1 cellular context compared by ENCODE assay signal in the genomic region with DNA sequence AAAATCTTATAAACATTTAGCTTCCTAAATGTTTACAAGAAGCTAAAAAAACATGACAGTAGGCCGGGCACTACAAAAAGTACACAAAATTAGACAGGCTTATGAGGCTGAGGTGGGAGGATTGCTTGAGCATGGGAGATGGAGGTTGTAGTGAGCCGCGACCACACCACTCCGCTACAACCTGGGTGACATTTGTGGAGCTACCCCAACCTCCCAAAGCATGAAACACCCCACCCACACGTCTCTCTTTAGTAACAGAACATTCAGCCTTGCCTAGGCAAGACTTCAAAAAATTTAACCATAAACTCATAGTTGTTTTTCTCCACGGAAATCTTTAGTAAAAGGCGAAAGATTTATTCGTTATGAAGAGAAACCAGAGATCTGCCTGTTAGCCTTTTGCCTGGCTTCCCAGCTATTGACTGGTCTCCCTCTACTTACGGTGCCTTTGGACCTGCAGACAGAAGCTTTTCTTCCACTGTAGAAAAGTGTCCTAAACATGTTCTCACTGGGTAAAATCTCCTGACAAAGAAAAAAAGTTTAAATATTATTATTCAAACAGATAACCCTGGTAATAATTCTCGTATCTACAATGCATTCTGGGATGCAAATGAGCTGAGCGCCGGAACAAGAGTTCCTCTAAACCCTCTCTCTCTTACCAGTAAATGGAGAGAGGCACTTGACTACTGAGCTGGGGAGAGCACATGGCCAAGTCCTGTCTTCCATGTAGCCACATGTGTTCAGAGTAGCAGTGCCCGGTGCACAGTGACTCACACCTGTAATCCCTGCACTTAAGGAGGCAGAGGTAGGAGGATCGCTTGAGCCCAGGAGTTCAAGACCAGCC.
TF ChIP-seq lines count a peak whose summit lies in the region.

No MANE protein-coding gene starts in this region.

TF ChIP-seq in HepG2, 621 proteins besides CTCF, POLR2A, EP300 and RAD21 (continued from another document and continues in another):
- TF ChIP-seq NFATC3 (CRISPR knock-in tag; IDR thresholded peaks at IDR 0.05) (0 out of 2 replicates have a peak, but pooled peaks have one; percentile 43), ZNF460 (CRISPR knock-in tag; IDR thresholded peaks at IDR 0.05; ENCODE audit: borderline replicate concordance) (no peak), ZNF160 (CRISPR knock-in tag; IDR thresholded peaks at IDR 0.05) (peak; percentile 74; the same call in 1 of the 2 replicates), ZNF670 (CRISPR knock-in tag; IDR thresholded peaks at IDR 0.05; ENCODE audit: borderline replicate concordance) (no peak), ZNF781 (CRISPR knock-in tag; IDR thresholded peaks at IDR 0.05; ENCODE audit: borderline replicate concordance, not compliant biosample characterization) (peak; percentile 76), RCOR2 (CRISPR knock-in tag; IDR thresholded peaks at IDR 0.05) (0 out of 2 replicates have a peak, but pooled peaks have one; percentile 21), ZNF367 (CRISPR knock-in tag; IDR thresholded peaks at IDR 0.05; ENCODE audit: borderline replicate concordance) (no peak), ZFP90 (CRISPR knock-in tag; IDR thresholded peaks at IDR 0.05; ENCODE audit: borderline replicate concordance) (no peak), ERF (CRISPR knock-in tag; IDR thresholded peaks at IDR 0.05) (peak; percentile 51), ZNF124 (CRISPR knock-in tag; IDR thresholded peaks at IDR 0.05) (peak; percentile 95), MEIS1 (CRISPR knock-in tag; IDR thresholded peaks at IDR 0.05; ENCODE audit: borderline replicate concordance) (no peak), ZNF468 (CRISPR knock-in tag; IDR thresholded peaks at IDR 0.05) (no peak), ARID2 (CRISPR knock-in tag; IDR thresholded peaks at IDR 0.05; ENCODE audit: borderline replicate concordance) (no peak), PAF1 (CRISPR knock-in tag; IDR thresholded peaks at IDR 0.05) (no peak), JUND (CRISPR knock-in tag; IDR thresholded peaks at IDR 0.05) (peak; percentile 25; the same call in 1 of the 2 replicates), CREM (IDR thresholded peaks at IDR 0.05) (peak; percentile 82), CREM (CRISPR knock-in tag; IDR thresholded peaks at IDR 0.05) (no peak), MED13 (CRISPR knock-in tag; IDR thresholded peaks at IDR 0.05) (peak; percentile 60; the same call in 1 of the 2 replicates), ZNF354B (CRISPR knock-in tag; IDR thresholded peaks at IDR 0.05) (no peak), ZNF180 (CRISPR knock-in tag; IDR thresholded peaks at IDR 0.05; ENCODE audit: borderline replicate concordance, low read depth) (peak; percentile 89; the same call in 1 of the 2 replicates), NR3C1 (CRISPR knock-in tag; IDR thresholded peaks at IDR 0.05) (no peak), MXI1 (IDR thresholded peaks at IDR 0.05; ENCODE audit: borderline replicate concordance, low read depth, low read length) (peak; percentile 61; the same call in 2 of the 3 replicates), CEBPG (CRISPR knock-in tag; IDR thresholded peaks at IDR 0.05) (peak; percentile 67), NCOA2 (CRISPR knock-in tag; IDR thresholded peaks at IDR 0.05) (peak; percentile 83), KDM2A (CRISPR knock-in tag; IDR thresholded peaks at IDR 0.05; ENCODE audit: borderline replicate concordance, low read depth) (0 out of 2 replicates have a peak, but pooled peaks have one; percentile 13), ATAD3A (CRISPR knock-in tag; IDR thresholded peaks at IDR 0.05) (no peak), RORA (CRISPR knock-in tag; IDR thresholded peaks at IDR 0.05) (no peak), SP2 (CRISPR knock-in tag; IDR thresholded peaks at IDR 0.05) (no peak), HES4 (CRISPR knock-in tag; IDR thresholded peaks at IDR 0.05; ENCODE audit: borderline replicate concordance) (no peak), ZBTB3 (CRISPR knock-in tag; IDR thresholded peaks at IDR 0.05; ENCODE audit: borderline replicate concordance, low read depth) (no peak)
- TF ChIP-seq, protein P1, sequence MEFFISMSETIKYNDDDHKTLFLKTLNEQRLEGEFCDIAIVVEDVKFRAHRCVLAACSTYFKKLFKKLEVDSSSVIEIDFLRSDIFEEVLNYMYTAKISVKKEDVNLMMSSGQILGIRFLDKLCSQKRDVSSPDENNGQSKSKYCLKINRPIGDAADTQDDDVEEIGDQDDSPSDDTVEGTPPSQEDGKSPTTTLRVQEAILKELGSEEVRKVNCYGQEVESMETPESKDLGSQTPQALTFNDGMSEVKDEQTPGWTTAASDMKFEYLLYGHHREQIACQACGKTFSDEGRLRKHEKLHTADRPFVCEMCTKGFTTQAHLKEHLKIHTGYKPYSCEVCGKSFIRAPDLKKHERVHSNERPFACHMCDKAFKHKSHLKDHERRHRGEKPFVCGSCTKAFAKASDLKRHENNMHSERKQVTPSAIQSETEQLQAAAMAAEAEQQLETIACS (CRISPR knock-in tag; IDR thresholded peaks at IDR 0.05) = no peak
- TF ChIP-seq, protein P2, sequence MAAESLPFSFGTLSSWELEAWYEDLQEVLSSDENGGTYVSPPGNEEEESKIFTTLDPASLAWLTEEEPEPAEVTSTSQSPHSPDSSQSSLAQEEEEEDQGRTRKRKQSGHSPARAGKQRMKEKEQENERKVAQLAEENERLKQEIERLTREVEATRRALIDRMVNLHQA (CRISPR knock-in tag; IDR thresholded peaks at IDR 0.05) = no peak
- TF ChIP-seq, protein P3, sequence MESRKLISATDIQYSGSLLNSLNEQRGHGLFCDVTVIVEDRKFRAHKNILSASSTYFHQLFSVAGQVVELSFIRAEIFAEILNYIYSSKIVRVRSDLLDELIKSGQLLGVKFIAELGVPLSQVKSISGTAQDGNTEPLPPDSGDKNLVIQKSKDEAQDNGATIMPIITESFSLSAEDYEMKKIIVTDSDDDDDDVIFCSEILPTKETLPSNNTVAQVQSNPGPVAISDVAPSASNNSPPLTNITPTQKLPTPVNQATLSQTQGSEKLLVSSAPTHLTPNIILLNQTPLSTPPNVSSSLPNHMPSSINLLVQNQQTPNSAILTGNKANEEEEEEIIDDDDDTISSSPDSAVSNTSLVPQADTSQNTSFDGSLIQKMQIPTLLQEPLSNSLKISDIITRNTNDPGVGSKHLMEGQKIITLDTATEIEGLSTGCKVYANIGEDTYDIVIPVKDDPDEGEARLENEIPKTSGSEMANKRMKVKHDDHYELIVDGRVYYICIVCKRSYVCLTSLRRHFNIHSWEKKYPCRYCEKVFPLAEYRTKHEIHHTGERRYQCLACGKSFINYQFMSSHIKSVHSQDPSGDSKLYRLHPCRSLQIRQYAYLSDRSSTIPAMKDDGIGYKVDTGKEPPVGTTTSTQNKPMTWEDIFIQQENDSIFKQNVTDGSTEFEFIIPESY (CRISPR knock-in tag; IDR thresholded peaks at IDR 0.05) = peak; percentile 53; the same call in 1 of the 2 replicates
- TF ChIP-seq, protein P4, sequence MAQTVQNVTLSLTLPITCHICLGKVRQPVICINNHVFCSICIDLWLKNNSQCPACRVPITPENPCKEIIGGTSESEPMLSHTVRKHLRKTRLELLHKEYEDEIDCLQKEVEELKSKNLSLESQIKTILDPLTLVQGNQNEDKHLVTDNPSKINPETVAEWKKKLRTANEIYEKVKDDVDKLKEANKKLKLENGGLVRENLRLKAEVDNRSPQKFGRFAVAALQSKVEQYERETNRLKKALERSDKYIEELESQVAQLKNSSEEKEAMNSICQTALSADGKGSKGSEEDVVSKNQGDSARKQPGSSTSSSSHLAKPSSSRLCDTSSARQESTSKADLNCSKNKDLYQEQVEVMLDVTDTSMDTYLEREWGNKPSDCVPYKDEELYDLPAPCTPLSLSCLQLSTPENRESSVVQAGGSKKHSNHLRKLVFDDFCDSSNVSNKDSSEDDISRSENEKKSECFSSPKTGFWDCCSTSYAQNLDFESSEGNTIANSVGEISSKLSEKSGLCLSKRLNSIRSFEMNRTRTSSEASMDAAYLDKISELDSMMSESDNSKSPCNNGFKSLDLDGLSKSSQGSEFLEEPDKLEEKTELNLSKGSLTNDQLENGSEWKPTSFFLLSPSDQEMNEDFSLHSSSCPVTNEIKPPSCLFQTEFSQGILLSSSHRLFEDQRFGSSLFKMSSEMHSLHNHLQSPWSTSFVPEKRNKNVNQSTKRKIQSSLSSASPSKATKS (CRISPR knock-in tag; IDR thresholded peaks at IDR 0.05) = peak; percentile 86
- TF ChIP-seq, protein P5, sequence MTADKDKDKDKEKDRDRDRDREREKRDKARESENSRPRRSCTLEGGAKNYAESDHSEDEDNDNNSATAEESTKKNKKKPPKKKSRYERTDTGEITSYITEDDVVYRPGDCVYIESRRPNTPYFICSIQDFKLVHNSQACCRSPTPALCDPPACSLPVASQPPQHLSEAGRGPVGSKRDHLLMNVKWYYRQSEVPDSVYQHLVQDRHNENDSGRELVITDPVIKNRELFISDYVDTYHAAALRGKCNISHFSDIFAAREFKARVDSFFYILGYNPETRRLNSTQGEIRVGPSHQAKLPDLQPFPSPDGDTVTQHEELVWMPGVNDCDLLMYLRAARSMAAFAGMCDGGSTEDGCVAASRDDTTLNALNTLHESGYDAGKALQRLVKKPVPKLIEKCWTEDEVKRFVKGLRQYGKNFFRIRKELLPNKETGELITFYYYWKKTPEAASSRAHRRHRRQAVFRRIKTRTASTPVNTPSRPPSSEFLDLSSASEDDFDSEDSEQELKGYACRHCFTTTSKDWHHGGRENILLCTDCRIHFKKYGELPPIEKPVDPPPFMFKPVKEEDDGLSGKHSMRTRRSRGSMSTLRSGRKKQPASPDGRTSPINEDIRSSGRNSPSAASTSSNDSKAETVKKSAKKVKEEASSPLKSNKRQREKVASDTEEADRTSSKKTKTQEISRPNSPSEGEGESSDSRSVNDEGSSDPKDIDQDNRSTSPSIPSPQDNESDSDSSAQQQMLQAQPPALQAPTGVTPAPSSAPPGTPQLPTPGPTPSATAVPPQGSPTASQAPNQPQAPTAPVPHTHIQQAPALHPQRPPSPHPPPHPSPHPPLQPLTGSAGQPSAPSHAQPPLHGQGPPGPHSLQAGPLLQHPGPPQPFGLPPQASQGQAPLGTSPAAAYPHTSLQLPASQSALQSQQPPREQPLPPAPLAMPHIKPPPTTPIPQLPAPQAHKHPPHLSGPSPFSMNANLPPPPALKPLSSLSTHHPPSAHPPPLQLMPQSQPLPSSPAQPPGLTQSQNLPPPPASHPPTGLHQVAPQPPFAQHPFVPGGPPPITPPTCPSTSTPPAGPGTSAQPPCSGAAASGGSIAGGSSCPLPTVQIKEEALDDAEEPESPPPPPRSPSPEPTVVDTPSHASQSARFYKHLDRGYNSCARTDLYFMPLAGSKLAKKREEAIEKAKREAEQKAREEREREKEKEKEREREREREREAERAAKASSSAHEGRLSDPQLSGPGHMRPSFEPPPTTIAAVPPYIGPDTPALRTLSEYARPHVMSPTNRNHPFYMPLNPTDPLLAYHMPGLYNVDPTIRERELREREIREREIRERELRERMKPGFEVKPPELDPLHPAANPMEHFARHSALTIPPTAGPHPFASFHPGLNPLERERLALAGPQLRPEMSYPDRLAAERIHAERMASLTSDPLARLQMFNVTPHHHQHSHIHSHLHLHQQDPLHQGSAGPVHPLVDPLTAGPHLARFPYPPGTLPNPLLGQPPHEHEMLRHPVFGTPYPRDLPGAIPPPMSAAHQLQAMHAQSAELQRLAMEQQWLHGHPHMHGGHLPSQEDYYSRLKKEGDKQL (CRISPR knock-in tag; IDR thresholded peaks at IDR 0.05; ENCODE audit: low read depth) = 0 out of 2 replicates have a peak, but pooled peaks have one; percentile 78
- TF ChIP-seq, protein P6, sequence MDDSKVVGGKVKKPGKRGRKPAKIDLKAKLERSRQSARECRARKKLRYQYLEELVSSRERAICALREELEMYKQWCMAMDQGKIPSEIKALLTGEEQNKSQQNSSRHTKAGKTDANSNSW (CRISPR knock-in tag; IDR thresholded peaks at IDR 0.05; ENCODE audit: borderline replicate concordance) = no peak
- TF ChIP-seq, protein P7, sequence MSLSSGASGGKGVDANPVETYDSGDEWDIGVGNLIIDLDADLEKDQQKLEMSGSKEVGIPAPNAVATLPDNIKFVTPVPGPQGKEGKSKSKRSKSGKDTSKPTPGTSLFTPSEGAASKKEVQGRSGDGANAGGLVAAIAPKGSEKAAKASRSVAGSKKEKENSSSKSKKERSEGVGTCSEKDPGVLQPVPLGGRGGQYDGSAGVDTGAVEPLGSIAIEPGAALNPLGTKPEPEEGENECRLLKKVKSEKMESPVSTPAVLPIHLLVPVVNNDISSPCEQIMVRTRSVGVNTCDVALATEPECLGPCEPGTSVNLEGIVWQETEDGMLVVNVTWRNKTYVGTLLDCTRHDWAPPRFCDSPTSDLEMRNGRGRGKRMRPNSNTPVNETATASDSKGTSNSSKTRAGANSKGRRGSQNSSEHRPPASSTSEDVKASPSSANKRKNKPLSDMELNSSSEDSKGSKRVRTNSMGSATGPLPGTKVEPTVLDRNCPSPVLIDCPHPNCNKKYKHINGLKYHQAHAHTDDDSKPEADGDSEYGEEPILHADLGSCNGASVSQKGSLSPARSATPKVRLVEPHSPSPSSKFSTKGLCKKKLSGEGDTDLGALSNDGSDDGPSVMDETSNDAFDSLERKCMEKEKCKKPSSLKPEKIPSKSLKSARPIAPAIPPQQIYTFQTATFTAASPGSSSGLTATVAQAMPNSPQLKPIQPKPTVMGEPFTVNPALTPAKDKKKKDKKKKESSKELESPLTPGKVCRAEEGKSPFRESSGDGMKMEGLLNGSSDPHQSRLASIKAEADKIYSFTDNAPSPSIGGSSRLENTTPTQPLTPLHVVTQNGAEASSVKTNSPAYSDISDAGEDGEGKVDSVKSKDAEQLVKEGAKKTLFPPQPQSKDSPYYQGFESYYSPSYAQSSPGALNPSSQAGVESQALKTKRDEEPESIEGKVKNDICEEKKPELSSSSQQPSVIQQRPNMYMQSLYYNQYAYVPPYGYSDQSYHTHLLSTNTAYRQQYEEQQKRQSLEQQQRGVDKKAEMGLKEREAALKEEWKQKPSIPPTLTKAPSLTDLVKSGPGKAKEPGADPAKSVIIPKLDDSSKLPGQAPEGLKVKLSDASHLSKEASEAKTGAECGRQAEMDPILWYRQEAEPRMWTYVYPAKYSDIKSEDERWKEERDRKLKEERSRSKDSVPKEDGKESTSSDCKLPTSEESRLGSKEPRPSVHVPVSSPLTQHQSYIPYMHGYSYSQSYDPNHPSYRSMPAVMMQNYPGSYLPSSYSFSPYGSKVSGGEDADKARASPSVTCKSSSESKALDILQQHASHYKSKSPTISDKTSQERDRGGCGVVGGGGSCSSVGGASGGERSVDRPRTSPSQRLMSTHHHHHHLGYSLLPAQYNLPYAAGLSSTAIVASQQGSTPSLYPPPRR (CRISPR knock-in tag; IDR thresholded peaks at IDR 0.05; ENCODE audit: borderline replicate concordance) = peak; percentile 76
- TF ChIP-seq, protein P8, sequence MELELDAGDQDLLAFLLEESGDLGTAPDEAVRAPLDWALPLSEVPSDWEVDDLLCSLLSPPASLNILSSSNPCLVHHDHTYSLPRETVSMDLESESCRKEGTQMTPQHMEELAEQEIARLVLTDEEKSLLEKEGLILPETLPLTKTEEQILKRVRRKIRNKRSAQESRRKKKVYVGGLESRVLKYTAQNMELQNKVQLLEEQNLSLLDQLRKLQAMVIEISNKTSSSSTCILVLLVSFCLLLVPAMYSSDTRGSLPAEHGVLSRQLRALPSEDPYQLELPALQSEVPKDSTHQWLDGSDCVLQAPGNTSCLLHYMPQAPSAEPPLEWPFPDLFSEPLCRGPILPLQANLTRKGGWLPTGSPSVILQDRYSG (CRISPR knock-in tag; IDR thresholded peaks at IDR 0.05) = no peak
- TF ChIP-seq, protein P9, sequence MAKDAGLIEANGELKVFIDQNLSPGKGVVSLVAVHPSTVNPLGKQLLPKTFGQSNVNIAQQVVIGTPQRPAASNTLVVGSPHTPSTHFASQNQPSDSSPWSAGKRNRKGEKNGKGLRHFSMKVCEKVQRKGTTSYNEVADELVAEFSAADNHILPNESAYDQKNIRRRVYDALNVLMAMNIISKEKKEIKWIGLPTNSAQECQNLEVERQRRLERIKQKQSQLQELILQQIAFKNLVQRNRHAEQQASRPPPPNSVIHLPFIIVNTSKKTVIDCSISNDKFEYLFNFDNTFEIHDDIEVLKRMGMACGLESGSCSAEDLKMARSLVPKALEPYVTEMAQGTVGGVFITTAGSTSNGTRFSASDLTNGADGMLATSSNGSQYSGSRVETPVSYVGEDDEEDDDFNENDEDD (CRISPR knock-in tag; IDR thresholded peaks at IDR 0.05; ENCODE audit: borderline replicate concordance) = peak; percentile 34; the same call in 1 of the 2 replicates
